ENCODE assay signal across 9 cellular contexts in the genomic region with DNA sequence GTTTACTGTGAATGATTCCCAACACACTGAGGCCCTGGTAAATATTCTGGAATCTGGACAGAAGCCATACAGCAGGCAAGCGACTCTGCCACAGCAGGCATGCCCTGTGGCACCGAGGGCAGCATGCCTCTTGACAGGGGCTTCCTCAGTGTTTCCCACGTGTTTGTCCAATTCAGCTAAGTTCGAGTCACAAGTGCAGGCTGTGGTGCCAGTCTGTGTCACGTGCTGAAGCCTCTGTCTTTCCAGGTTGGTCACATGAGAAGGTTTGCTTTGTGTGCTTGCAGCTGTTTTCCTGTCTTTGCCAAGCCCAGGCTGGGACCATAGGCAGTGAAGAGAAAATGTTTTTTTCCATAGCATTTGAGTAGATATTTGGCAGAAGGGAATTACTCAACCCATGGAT. TPM values are rescaled to one million over a fixed set of nuclear protein-coding genes. Genes with fewer than 3 reads are reported as not detected.
DNase-seq lines count a peak whose midpoint lies in the region; TF ChIP-seq lines count a peak whose summit lies in the region.
"Had no signal": no experiment of that assay in that cellular context is flagged by ENCODE, and none has a peak within 500 bp of the region (broad histone marks: within the 10 kb centered on the region; RNA-seq: fewer than 3 reads in every experiment).

No MANE protein-coding gene starts in this region.

- H3K4me3 Mint-ChIP-seq in type B pancreatic cell = peak overlapping the region; percentile 45

- intact Hi-C loops in colonic mucosa (cut with DNase I) = no loop called here

- peaks cover 5% of the 10 kb centered on the region for H3K36me3 Mint-ChIP-seq in type B pancreatic cell

- peak overlapping the region; percentile 27 for H3K27ac Mint-ChIP-seq in type B pancreatic cell

- H3K4me1 Mint-ChIP-seq in type B pancreatic cell (ENCODE audit: unreplicated experiment) = peaks cover 32% of the 10 kb centered on the region

- peaks cover 8% of the 10 kb centered on the region for H3K27me3 Mint-ChIP-seq in type B pancreatic cell

- no peak overlapping the region for H3K27ac ChIP-seq in colonic mucosa

- peaks cover 11% of the 10 kb centered on the region for H3K4me1 ChIP-seq in colonic mucosa

- no peaks in the 10 kb centered on the region for H3K9me3 ChIP-seq in colonic mucosa

- no peak for TF ChIP-seq CTCF in colonic mucosa (IDR thresholded peaks at IDR 0.05)
- no peak for TF ChIP-seq CTCF in type B pancreatic cell (conservative IDR thresholded peaks at IDR 0.05)

- peak; percentile 7 for DNase-seq in NCI-H748 (lab: John Stamatoyannopoulos, UW; ENCODE audit: unreplicated experiment)
- DNase-seq in NCI-H748 treated with DMSO at 0.1 percent for 48 hours (lab: John Stamatoyannopoulos, UW) = no peak
- DNase-seq in colonic mucosa = peak; percentile 60
- peak; percentile 72 for DNase-seq in middle frontal gyrus (ENCODE audit: extremely low spot score, low spot score)
- no peak for DNase-seq in type B pancreatic cell (ENCODE audit: extremely low spot score, unreplicated experiment)
- no peak for DNase-seq in central memory CD4-positive, alpha-beta T cell
- no peak for DNase-seq in activated effector memory CD4-positive, alpha-beta T cell treated with Interleukin-2 at 50 U/mL for 16 hours
- DNase-seq in activated CD4-positive, CD25-positive, alpha-beta regulatory T cell (lab: John Stamatoyannopoulos, UW) = no peak
- DNase-seq: activated effector memory CD4-positive, alpha-beta T cell treated with anti-CD3 and anti-CD28 coated beads, Interleukin-2, amount 50 U/mL, for 16 hours had no signal

- H3K27me3 ChIP-seq in colonic mucosa = no peaks in the 10 kb centered on the region

- peak overlapping the region in 1 of 2 donors; percentile 91 for H3K9ac ChIP-seq in colonic mucosa (ENCODE audit: low read depth in 2 of 2, low read length in 2 of 2)

- H3K4me3 ChIP-seq in colonic mucosa = no peak overlapping the region

- H3K9me3 Mint-ChIP-seq in type B pancreatic cell = peaks cover 4% of the 10 kb centered on the region

- no peaks in the 10 kb centered on the region for H3K36me3 ChIP-seq in colonic mucosa

RNA-seq across cellular contexts. Expression of a gene that starts 2.4 kb away (rescaled TPM):
- total RNA-seq in colonic mucosa = 10 to 100 TPM; 54.0 to 67.9 TPM
- 28.2 and 70.7 TPM in 2 replicates for total RNA-seq in type B pancreatic cell (ENCODE audit: low replicate concordance)

RNA-seq across cellular contexts. Expression of a gene that starts 26.1 kb away (rescaled TPM):
- total RNA-seq in colonic mucosa (1 to 10 TPM; 2.8 to 4.5 TPM), type B pancreatic cell (ENCODE audit: low replicate concordance) (0.83 and 11.8 TPM in 2 replicates)

Comparison
In these comparisons a context has a peak if more than half of its experiments do, and no peak if none do; other contexts are left out.
1. DNase-seq: peak in NCI-H748 (single experiment), colonic mucosa (single experiment) and middle frontal gyrus (single experiment); none in NCI-H748 treated with DMSO at 0.1 percent for 48 hours (single experiment), type B pancreatic cell (single experiment), central memory CD4-positive, alpha-beta T cell (single experiment), activated effector memory CD4-positive, alpha-beta T cell treated with Interleukin-2 at 50 U/mL for 16 hours (single experiment) and activated CD4-positive, CD25-positive, alpha-beta regulatory T cell (0 of 4).